Comparison of ENCODE assay signal across 9 cellular contexts in the genomic region with DNA sequence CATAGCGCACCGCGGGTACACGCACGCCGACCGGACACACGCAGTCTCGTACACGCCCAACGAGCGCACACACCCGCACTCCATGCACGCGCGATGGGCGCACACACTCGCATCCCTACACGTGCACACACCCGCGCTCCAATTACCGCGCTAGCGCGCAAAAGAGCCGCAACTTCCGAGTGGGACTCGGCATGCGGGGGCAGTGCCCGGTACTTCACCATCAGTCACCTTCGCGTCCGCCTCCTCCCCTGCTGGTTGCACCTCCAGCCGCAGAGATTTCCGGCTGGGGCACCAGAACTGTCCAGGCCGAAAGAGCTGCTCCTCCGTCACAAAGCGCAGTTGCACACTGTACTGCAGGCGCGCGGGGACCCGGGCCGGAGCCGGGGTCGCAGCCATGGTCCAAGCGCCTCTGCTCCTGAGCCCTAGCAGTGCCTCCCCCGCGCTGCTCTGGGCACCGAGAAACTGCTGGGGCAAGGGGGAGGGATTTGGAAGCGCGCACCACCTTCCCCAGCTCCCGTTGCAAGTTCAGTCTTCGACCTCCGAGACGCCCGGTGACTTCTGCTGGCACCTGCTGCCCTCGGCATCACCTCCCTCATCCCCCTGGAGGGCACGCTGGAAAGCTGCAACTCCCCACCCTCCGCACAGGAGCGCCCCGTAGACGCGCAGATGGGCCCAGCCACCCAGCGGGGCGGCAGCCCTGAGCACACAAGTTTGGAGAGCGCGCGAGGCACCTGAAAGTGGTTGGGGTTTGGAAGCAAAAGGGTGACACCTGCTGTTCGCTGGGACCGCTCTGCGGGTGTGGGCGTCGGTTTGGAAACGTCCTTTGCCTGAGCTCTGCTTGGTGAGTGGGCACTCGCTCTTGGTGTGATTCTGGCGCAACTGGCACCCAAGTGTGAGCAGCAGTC.
A peak's percentile ranks its signal among the peaks of the same experiment; 100 is the strongest.
DNase-seq lines count a peak whose midpoint lies in the region; ATAC-seq, FAIRE-seq and TF ChIP-seq lines count a peak whose summit lies in the region.
"Had no signal": no experiment of that assay in that cellular context is flagged by ENCODE, and none has a peak within 500 bp of the region (broad histone marks: within the 10 kb centered on the region; RNA-seq: fewer than 3 reads in every experiment).

No MANE protein-coding gene starts in this region.

- H3K9me3 ChIP-seq in AG04450 (ENCODE audit: control insufficient read depth, insufficient read depth, low read length) = no peaks in the 10 kb centered on the region; the same call in 1 of the 2 replicates
- H3K9me3 ChIP-seq in muscle layer of colon (ENCODE audit: low read length) = no peaks in the 10 kb centered on the region
- no peaks in the 10 kb centered on the region for H3K9me3 ChIP-seq in thoracic aorta

- CTCF ChIA-PET in AG04450 (lab: Charles Lee) = no interaction called here

- no peak overlapping the region for H3K9ac ChIP-seq in muscle layer of colon (ENCODE audit: low read length)

- FAIRE-seq in GM19239 (lab: Jason Lieb, UNC) = no peak
- FAIRE-seq: frontal cortex had no signal

- POLR2A ChIA-PET in AG04450 (lab: Yijun Ruan, JAX) = no interaction called here

- no peak for TF ChIP-seq CTCF in AG04450 (IDR thresholded peaks at IDR 0.05; ENCODE audit: low read depth, low read length)
- TF ChIP-seq CTCF in LNCAP (IDR thresholded peaks at IDR 0.05) = peak; percentile 66
- TF ChIP-seq CTCF in thoracic aorta (IDR thresholded peaks at IDR 0.05) = no peak

- H3K27me3 ChIP-seq in AG04450 (ENCODE audit: control insufficient read depth, insufficient read depth, low read length) (peaks cover 29% of the 10 kb centered on the region), muscle layer of colon (ENCODE audit: control insufficient read depth in 1 of 2, insufficient read depth in 2 of 2, low read length in 2 of 2) (no peaks in the 10 kb centered on the region), thoracic aorta (replicated peaks; ENCODE audit: insufficient read depth) (no peaks in the 10 kb centered on the region)

- H3K4me3 ChIP-seq in AG04450 (ENCODE audit: low read depth, low read length) (peak overlapping the region; percentile 38), muscle layer of colon (ENCODE audit: low read depth in 1 of 2, low read length in 2 of 2) (peak overlapping the region; percentile 31 to 34), thoracic aorta (peak overlapping the region; percentile 16)

- no peak for DNase-seq in AG04450 (ENCODE audit: low read depth, low spot score)
- DNase-seq in GM19239 (ENCODE audit: insufficient read length, low spot score) = peak; percentile 18
- peak; percentile 2 for DNase-seq in T follicular helper cell (ENCODE audit: low read depth)
- DNase-seq in dermis microvascular lymphatic vessel endothelial cell (ENCODE audit: low read depth in 2 of 2) = peak; percentile 9 to 31
- DNase-seq in thoracic aorta (ENCODE audit: low spot score) = no peak
- no peak for DNase-seq in GF-D8 (lab: John Stamatoyannopoulos, UW)

- H3K36me3 ChIP-seq in muscle layer of colon (ENCODE audit: insufficient read depth, low read length) (no peaks in the 10 kb centered on the region), thoracic aorta (no peaks in the 10 kb centered on the region)

- no peak for ATAC-seq in thoracic aorta (ENCODE audit: insufficient number of reproducible peaks, low FRiP score, low read depth)

- no peaks in the 10 kb centered on the region for H3K4me1 ChIP-seq in muscle layer of colon (ENCODE audit: insufficient read depth, low read length)
- H3K4me1 ChIP-seq in thoracic aorta (ENCODE audit: control insufficient read depth in 1 of 2, low read depth in 2 of 2) = peaks cover 0 to 7% of the 10 kb centered on the region in 2 donors

- no peak overlapping the region for H3K27ac ChIP-seq in AG04450 (ENCODE audit: low read depth, low read length)
- no peak overlapping the region for H3K27ac ChIP-seq in muscle layer of colon (ENCODE audit: low read depth, low read length)
- no peak overlapping the region for H3K27ac ChIP-seq in thoracic aorta

Comparison
In these comparisons a context has a peak if more than half of its experiments do, and no peak if none do; other contexts are left out.
1. DNase-seq: peak in GM19239 (single experiment), T follicular helper cell (single experiment) and dermis microvascular lymphatic vessel endothelial cell (2 of 2); none in AG04450 (single experiment), thoracic aorta (single experiment) and GF-D8 (single experiment).
2. Peak in every context shown above with its lines, with median percentiles within 50 percentile points of each other: H3K4me3 ChIP-seq.